ENCODE assay signal across 39 cellular contexts in the genomic region with DNA sequence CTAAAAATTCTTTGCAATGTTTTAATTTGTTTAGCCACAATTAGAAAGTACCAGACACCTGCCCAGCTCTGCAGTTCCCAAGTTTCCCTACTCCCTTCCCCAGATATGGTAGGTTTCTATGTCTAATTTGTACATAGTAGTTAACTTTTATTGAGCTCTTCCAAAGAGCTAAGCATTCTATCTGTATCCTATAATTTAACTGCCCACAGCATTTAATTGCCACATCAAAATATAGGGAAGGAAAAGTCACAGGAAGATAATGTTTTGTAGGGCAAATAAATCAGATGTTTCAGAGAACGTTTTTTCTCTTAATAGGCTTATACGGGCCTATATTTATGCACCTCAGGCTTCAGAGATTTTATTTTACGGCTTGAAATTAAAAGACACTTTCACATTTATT. TPM values are rescaled to one million over a fixed set of nuclear protein-coding genes. Genes with fewer than 3 reads are reported as not detected.
"Had no signal": no experiment of that assay in that cellular context is flagged by ENCODE, and none has a peak within 500 bp of the region (broad histone marks: within the 10 kb centered on the region; RNA-seq: fewer than 3 reads in every experiment).

No MANE protein-coding gene starts in this region.

- H3K27ac ChIP-seq: adrenal gland, ascending aorta, body of pancreas, brain microvascular endothelial cell, breast epithelium, cardiac muscle cell had no signal

- H3K27me3 ChIP-seq: adrenal gland, ascending aorta, body of pancreas, brain microvascular endothelial cell, breast epithelium, cardiac muscle cell had no signal

- H3K9me3 ChIP-seq: adrenal gland, ascending aorta, body of pancreas, breast epithelium had no signal

- H3K27ac Mint-ChIP-seq: activated naive CD4-positive, alpha-beta T cell treated with anti-CD3 and anti-CD28 coated beads for 36 hours; activated naive CD4-positive, alpha-beta T cell treated with anti-CD3 and anti-CD28 coated beads, Interleukin-2, amount 10 ng/mL, durations not matched to agents 7 days and 5 days; activated naive CD4-positive, alpha-beta T cell treated with anti-CD3 and anti-CD28 coated beads, Interleukin-2, amount 50 U/mL, for 24 hours; activated naive CD4-positive, alpha-beta T cell treated with anti-CD3 and anti-CD28 coated beads, Interleukin-2, amount 50 U/mL, for 72 hours; activated naive CD8-positive, alpha-beta T cell; activated naive CD8-positive, alpha-beta T cell treated with anti-CD3 and anti-CD28 coated beads for 36 hours; activated naive CD8-positive, alpha-beta T cell treated with anti-CD3 and anti-CD28 coated beads, Interleukin-2, amount 10 ng/mL, durations not matched to agents 7 days and 5 days; activated naive CD8-positive, alpha-beta T cell treated with anti-CD3 and anti-CD28 coated beads, Interleukin-2, amount 50 U/mL, for 24 hours; activated T-cell treated with anti-CD3 and anti-CD28 coated beads, Interleukin-2, amount 50 U/mL, for 72 hours; activated T-helper 1 cell treated with anti-CD3 and anti-CD28 coated beads, Interleukin-12 subunit alpha, Interleukin-12 subunit beta, Interleukin-2, Interleukin-4 antibody, amounts not matched to agents 30 ng/mL and 10 ng/mL and 1 ng/mL, durations not matched to agents 14 hours and 24 hours and 36 hours; activated T-helper 17 cell treated with anti-CD3 and anti-CD28 coated beads, Interleukin-2, amount 50 U/mL, for 72 hours; activated T-helper 2 cell treated with anti-CD3 and anti-CD28 coated beads, Interferon-gamma antibody, Interleukin-2, Interleukin-4, amounts not matched to agents 10 μg/mL and 5 μg/mL and 100 μg/mL, durations not matched to agents 14 hours and 24 hours and 36 hours; brain had no signal

- H3K27me3 Mint-ChIP-seq: activated naive CD4-positive, alpha-beta T cell treated with anti-CD3 and anti-CD28 coated beads, Interleukin-2, amount 10 ng/mL, durations not matched to agents 7 days and 5 days; activated naive CD8-positive, alpha-beta T cell treated with anti-CD3 and anti-CD28 coated beads for 36 hours; activated naive CD8-positive, alpha-beta T cell treated with anti-CD3 and anti-CD28 coated beads, Interleukin-2, amount 50 U/mL, for 24 hours; brain had no signal

- ATAC-seq: activated naive CD4-positive, alpha-beta T cell treated with anti-CD3 and anti-CD28 coated beads, Interleukin-2, amount 50 U/mL, for 72 hours; activated naive CD8-positive, alpha-beta T cell treated with anti-CD3 and anti-CD28 coated beads, Interleukin-2, amount 50 U/mL, for 24 hours; activated T-cell treated with anti-CD3 and anti-CD28 coated beads, Interleukin-2, amount 50 U/mL, for 4 hours; activated T-cell treated with anti-CD3 and anti-CD28 coated beads, Interleukin-2, amount 50 U/mL, for 72 hours; activated T-helper 17 cell treated with anti-CD3 and anti-CD28 coated beads, Interleukin-2, amount 50 U/mL, for 72 hours; body of pancreas had no signal

- DNase-seq: activated effector memory CD4-positive, alpha-beta T cell treated with anti-CD3 and anti-CD28 coated beads, Interleukin-2, amount 50 U/mL, for 16 hours; activated effector memory CD4-positive, alpha-beta T cell treated with Interleukin-2 at 50 U/mL for 16 hours; activated gamma-delta T cell; activated gamma-delta T cell treated with Interleukin-2 at 50 U/mL for 16 hours; activated naive CD4-positive, alpha-beta T cell; activated naive CD4-positive, alpha-beta T cell treated with anti-CD3 and anti-CD28 coated beads for 36 hours; activated naive CD4-positive, alpha-beta T cell treated with anti-CD3 and anti-CD28 coated beads, Interleukin-2, amount 10 ng/mL, durations not matched to agents 7 days and 5 days; activated naive CD4-positive, alpha-beta T cell treated with anti-CD3 and anti-CD28 coated beads, Interleukin-2, amount 50 U/mL, for 16 hours; activated naive CD4-positive, alpha-beta T cell treated with Interleukin-2 at 50 U/mL for 16 hours; activated naive CD8-positive, alpha-beta T cell treated with anti-CD3 and anti-CD28 coated beads for 36 hours; activated naive CD8-positive, alpha-beta T cell treated with anti-CD3 and anti-CD28 coated beads, Interleukin-2, amount 10 ng/mL, durations not matched to agents 7 days and 5 days; activated naive CD8-positive, alpha-beta T cell treated with anti-CD3 and anti-CD28 coated beads, Interleukin-2, amount 50 U/mL, for 24 hours; activated T-cell treated with anti-CD3 and anti-CD28 coated beads, Interleukin-2, amount 50 U/mL, for 4 hours; activated T-cell treated with anti-CD3 and anti-CD28 coated beads, Interleukin-2, amount 50 U/mL, for 48 hours; activated T-cell treated with anti-CD3 and anti-CD28 coated beads, Interleukin-2, amount 50 U/mL, for 72 hours; adrenal gland; amniotic stem cell; amygdala; anterior cingulate cortex; aorta; body of pancreas; brain microvascular endothelial cell; caudate nucleus; central memory CD4-positive, alpha-beta T cell; cerebellar nuclear complex had no signal

- H3K4me1 ChIP-seq: adrenal gland, ascending aorta, body of pancreas, breast epithelium had no signal

- H3K36me3 ChIP-seq: adrenal gland, ascending aorta, brain microvascular endothelial cell, breast epithelium, cardiac muscle cell had no signal

- H3K4me1 Mint-ChIP-seq: activated naive CD4-positive, alpha-beta T cell treated with anti-CD3 and anti-CD28 coated beads, Interleukin-2, amount 10 ng/mL, durations not matched to agents 7 days and 5 days; activated naive CD4-positive, alpha-beta T cell treated with anti-CD3 and anti-CD28 coated beads, Interleukin-2, amount 50 U/mL, for 24 hours; activated naive CD8-positive, alpha-beta T cell treated with anti-CD3 and anti-CD28 coated beads for 36 hours; activated naive CD8-positive, alpha-beta T cell treated with anti-CD3 and anti-CD28 coated beads, Interleukin-2, amount 10 ng/mL, durations not matched to agents 7 days and 5 days; activated naive CD8-positive, alpha-beta T cell treated with anti-CD3 and anti-CD28 coated beads, Interleukin-2, amount 50 U/mL, for 24 hours; activated T-helper 17 cell treated with anti-CD3 and anti-CD28 coated beads, Interleukin-2, amount 50 U/mL, for 72 hours; brain; central memory CD8-positive, alpha-beta T cell had no signal

- H3K4me3 ChIP-seq: adrenal gland, ascending aorta, body of pancreas, breast epithelium, cardiac muscle cell had no signal

- H3K36me3 Mint-ChIP-seq: activated naive CD4-positive, alpha-beta T cell treated with anti-CD3 and anti-CD28 coated beads, Interleukin-2, amount 10 ng/mL, durations not matched to agents 7 days and 5 days; activated naive CD4-positive, alpha-beta T cell treated with anti-CD3 and anti-CD28 coated beads, Interleukin-2, amount 50 U/mL, for 24 hours; activated naive CD4-positive, alpha-beta T cell treated with anti-CD3 and anti-CD28 coated beads, Interleukin-2, amount 50 U/mL, for 72 hours; activated naive CD8-positive, alpha-beta T cell; activated naive CD8-positive, alpha-beta T cell treated with anti-CD3 and anti-CD28 coated beads for 36 hours; activated naive CD8-positive, alpha-beta T cell treated with anti-CD3 and anti-CD28 coated beads, Interleukin-2, amount 10 ng/mL, durations not matched to agents 7 days and 5 days; brain had no signal

- H3K9me3 Mint-ChIP-seq: activated naive CD4-positive, alpha-beta T cell treated with anti-CD3 and anti-CD28 coated beads, Interleukin-2, amount 10 ng/mL, durations not matched to agents 7 days and 5 days; activated naive CD4-positive, alpha-beta T cell treated with anti-CD3 and anti-CD28 coated beads, Interleukin-2, amount 50 U/mL, for 72 hours; activated naive CD8-positive, alpha-beta T cell treated with anti-CD3 and anti-CD28 coated beads, Interleukin-2, amount 10 ng/mL, durations not matched to agents 7 days and 5 days; activated naive CD8-positive, alpha-beta T cell treated with anti-CD3 and anti-CD28 coated beads, Interleukin-2, amount 50 U/mL, for 24 hours; activated T-cell treated with anti-CD3 and anti-CD28 coated beads, Interleukin-2, amount 50 U/mL, for 4 hours; activated T-cell treated with anti-CD3 and anti-CD28 coated beads, Interleukin-2, amount 50 U/mL, for 72 hours; activated T-helper 1 cell treated with anti-CD3 and anti-CD28 coated beads, Interleukin-12 subunit alpha, Interleukin-12 subunit beta, Interleukin-2, Interleukin-4 antibody, amounts not matched to agents 30 ng/mL and 10 ng/mL and 1 ng/mL, durations not matched to agents 14 hours and 24 hours and 36 hours; activated T-helper 17 cell treated with anti-CD3 and anti-CD28 coated beads, Interleukin-2, amount 50 U/mL, for 72 hours; activated T-helper 2 cell treated with anti-CD3 and anti-CD28 coated beads, Interferon-gamma antibody, Interleukin-2, Interleukin-4, amounts not matched to agents 10 μg/mL and 5 μg/mL and 100 μg/mL, durations not matched to agents 14 hours and 24 hours and 36 hours; central memory CD8-positive, alpha-beta T cell had no signal

- H3K4me3 Mint-ChIP-seq: activated naive CD4-positive, alpha-beta T cell treated with anti-CD3 and anti-CD28 coated beads for 36 hours; activated naive CD4-positive, alpha-beta T cell treated with anti-CD3 and anti-CD28 coated beads, Interleukin-2, amount 10 ng/mL, durations not matched to agents 7 days and 5 days; activated naive CD4-positive, alpha-beta T cell treated with anti-CD3 and anti-CD28 coated beads, Interleukin-2, amount 50 U/mL, for 24 hours; activated naive CD8-positive, alpha-beta T cell; activated naive CD8-positive, alpha-beta T cell treated with anti-CD3 and anti-CD28 coated beads for 36 hours; activated naive CD8-positive, alpha-beta T cell treated with anti-CD3 and anti-CD28 coated beads, Interleukin-2, amount 10 ng/mL, durations not matched to agents 7 days and 5 days; activated naive CD8-positive, alpha-beta T cell treated with anti-CD3 and anti-CD28 coated beads, Interleukin-2, amount 50 U/mL, for 24 hours; activated T-cell treated with anti-CD3 and anti-CD28 coated beads, Interleukin-2, amount 50 U/mL, for 4 hours; activated T-cell treated with anti-CD3 and anti-CD28 coated beads, Interleukin-2, amount 50 U/mL, for 72 hours; activated T-helper 1 cell treated with anti-CD3 and anti-CD28 coated beads, Interleukin-12 subunit alpha, Interleukin-12 subunit beta, Interleukin-2, Interleukin-4 antibody, amounts not matched to agents 30 ng/mL and 10 ng/mL and 1 ng/mL, durations not matched to agents 14 hours and 24 hours and 36 hours; activated T-helper 17 cell treated with anti-CD3 and anti-CD28 coated beads, Interleukin-2, amount 50 U/mL, for 72 hours; brain; central memory CD8-positive, alpha-beta T cell had no signal

RNA-seq across cellular contexts. Expression of gene FMO3, which starts 15.7 kb away (rescaled TPM):
- total RNA-seq: activated naive CD4-positive, alpha-beta T cell treated with anti-CD3 and anti-CD28 coated beads for 36 hours; activated naive CD4-positive, alpha-beta T cell treated with anti-CD3 and anti-CD28 coated beads, Interleukin-2, amount 50 U/mL, for 72 hours; activated naive CD8-positive, alpha-beta T cell treated with anti-CD3 and anti-CD28 coated beads for 36 hours; activated naive CD8-positive, alpha-beta T cell treated with anti-CD3 and anti-CD28 coated beads, Interleukin-2, amount 10 ng/mL, durations not matched to agents 7 days and 5 days; activated T-cell treated with anti-CD3 and anti-CD28 coated beads, Interleukin-2, amount 50 U/mL, for 4 hours; activated T-cell treated with anti-CD3 and anti-CD28 coated beads, Interleukin-2, amount 50 U/mL, for 72 hours; activated T-helper 1 cell treated with anti-CD3 and anti-CD28 coated beads, Interleukin-12 subunit alpha, Interleukin-12 subunit beta, Interleukin-2, Interleukin-4 antibody, amounts not matched to agents 30 ng/mL and 10 ng/mL and 1 ng/mL, durations not matched to agents 14 hours and 24 hours and 36 hours; activated T-helper 17 cell treated with anti-CD3 and anti-CD28 coated beads, Interleukin-2, amount 50 U/mL, for 72 hours; activated T-helper 2 cell treated with anti-CD3 and anti-CD28 coated beads, Interferon-gamma antibody, Interleukin-2, Interleukin-4, amounts not matched to agents 10 μg/mL and 5 μg/mL and 100 μg/mL, durations not matched to agents 14 hours and 24 hours and 36 hours; astrocyte; bronchial epithelial cell; cardiac muscle cell; cerebellum had no signal
- polyA plus RNA-seq: cardiac muscle cell had no signal
